In genomic region chr22:36470162-36470993, GRCh38 we compare ENCODE assay signal across 8 cellular contexts. TPM values are rescaled to one million over a fixed set of nuclear protein-coding genes. Genes with fewer than 3 reads are reported as not detected.
DNase-seq lines count a peak whose midpoint lies in the region; ATAC-seq and TF ChIP-seq lines count a peak whose summit lies in the region.

No MANE protein-coding gene starts in this region.

- H3K4me1 ChIP-seq in NT2/D1 (ENCODE audit: insufficient read depth, insufficient read length) (peaks cover 6% of the 10 kb centered on the region), mucosa of descending colon (ENCODE audit: low read depth) (peaks cover 16% of the 10 kb centered on the region)

- peaks cover 60% of the 10 kb centered on the region for H3K36me3 ChIP-seq in NT2/D1 (ENCODE audit: insufficient read depth, insufficient read length, low read length)
- H3K36me3 ChIP-seq in mucosa of descending colon (ENCODE audit: low read depth) = peaks cover 4% of the 10 kb centered on the region

- H3K36me3 Mint-ChIP-seq in HFFc6 (ENCODE audit: low read depth) (peaks cover 17% of the 10 kb centered on the region), endothelial cell (ENCODE audit: low read depth, unreplicated experiment) (peaks cover 13% of the 10 kb centered on the region)

- ATAC-seq in mucosa of descending colon (peak; percentile 89), GM21367 (IDR thresholded peaks at IDR 0.05; ENCODE audit: unreplicated experiment) (no peak)

- peak overlapping the region; percentile 29 for H3K27ac ChIP-seq in C4-2B

- intact Hi-C loops in mucosa of descending colon (cut with DNase I, micrococcal nuclease) = loop anchor here (5.0 to 10.0 kb wide), 3 partner anchors 86 to 168 kb away; partner anchors contain the start of gene MYH9 (in 1 of the 2)

- H3K4me1 Mint-ChIP-seq in HFFc6 (ENCODE audit: low read depth) = peaks cover 70% of the 10 kb centered on the region
- peaks cover 17% of the 10 kb centered on the region for H3K4me1 Mint-ChIP-seq in endothelial cell (ENCODE audit: unreplicated experiment)

- H3K4me3 ChIP-seq in NT2/D1 (ENCODE audit: insufficient read length, low read depth) = no peak overlapping the region
- H3K4me3 ChIP-seq in mucosa of descending colon = no peak overlapping the region

- DNase-seq in HFFc6 = peak; percentile 88
- peak; percentile 68 for DNase-seq in NT2/D1 (ENCODE audit: low read depth, low spot score)
- DNase-seq in activated CD8-positive, alpha-beta memory T cell treated with anti-CD3 and anti-CD28 coated beads, Interleukin-2, amount 50 U/mL, for 24 hours (ENCODE audit: extremely low read depth) = peak; percentile 59
- DNase-seq in endothelial cell (ENCODE audit: low spot score) = peak; percentile 84
- peak; percentile 82 to 86 (median 84) for DNase-seq in mucosa of descending colon
- DNase-seq in stimulated activated CD8-positive, alpha-beta memory T cell treated with anti-CD3 and anti-CD28 coated beads, Interleukin-15, amount 100 ng/mL, for 48 hours (ENCODE audit: low read depth in 2 of 2) = peak; percentile 62 to 65

- H3K27ac Mint-ChIP-seq in HFFc6 (peak overlapping the region; percentile 86), endothelial cell (ENCODE audit: unreplicated experiment) (peak overlapping the region; percentile 36)

- no peaks in the 10 kb centered on the region; the same call in 1 of the 2 replicates for H3K27me3 Mint-ChIP-seq in HFFc6 (ENCODE audit: insufficient read depth)
- H3K27me3 Mint-ChIP-seq in endothelial cell (ENCODE audit: unreplicated experiment) = no peaks in the 10 kb centered on the region

- H3K9me3 ChIP-seq in NT2/D1 (ENCODE audit: insufficient read depth, low read length) (no peaks in the 10 kb centered on the region), mucosa of descending colon (no peaks in the 10 kb centered on the region)

- peak overlapping the region; percentile 63 for H3K9ac ChIP-seq in NT2/D1 (ENCODE audit: insufficient read length, low read depth)

- H3K9me3 Mint-ChIP-seq in HFFc6 (no peaks in the 10 kb centered on the region), endothelial cell (ENCODE audit: unreplicated experiment) (no peaks in the 10 kb centered on the region)

- TF ChIP-seq CTCF in C4-2B (conservative IDR thresholded peaks at IDR 0.05) = peak; percentile 98
- peak; percentile 98 for TF ChIP-seq CTCF in HFFc6 (IDR thresholded peaks at IDR 0.05)
- TF ChIP-seq CTCF in endothelial cell (IDR thresholded peaks at IDR 0.05; ENCODE audit: unreplicated experiment) = peak; percentile 80
- TF ChIP-seq CTCF in mucosa of descending colon (IDR thresholded peaks at IDR 0.05) = peak; percentile 92

- H3K4me3 Mint-ChIP-seq in HFFc6 (peak overlapping the region; percentile 44), endothelial cell (ENCODE audit: unreplicated experiment) (no peak overlapping the region)

- H3K27me3 ChIP-seq in NT2/D1 (ENCODE audit: insufficient read depth, insufficient read length) = no peaks in the 10 kb centered on the region

RNA-seq across cellular contexts. Expression of gene TXN2, which starts 11.1 kb away (rescaled TPM):
- total RNA-seq in HFFc6 (2021; fragmentation: NEBNext Ultra II Directional; extraction: Animal tissue kit (Norgen Biotek cat#: 25700)) = 100 to 1,000 TPM in 2 of 6 experiments, 10 to 100 TPM in 4; 90.3 to 109 (median 96.1) TPM
- total RNA-seq in endothelial cell (ENCODE audit: unreplicated experiment) (67.3 TPM), mucosa of descending colon (100 to 1,000 TPM in 1 of 3 donors, 10 to 100 TPM in 2; 73.2 to 101 (median 95.8) TPM)

RNA-seq across cellular contexts. Expression of gene FOXRED2, which starts 36.5 kb away (rescaled TPM):
- total RNA-seq in HFFc6 (2021; fragmentation: NEBNext Ultra II Directional; extraction: Animal tissue kit (Norgen Biotek cat#: 25700)) = 1 to 10 TPM; 2.8 to 4.7 (median 4.2) TPM
- total RNA-seq in endothelial cell (ENCODE audit: unreplicated experiment) (17.6 TPM), mucosa of descending colon (1 to 10 TPM; 2.8 to 8.6 (median 6.4) TPM)

RNA-seq across cellular contexts. Expression of gene EIF3D, which starts 58.6 kb away (rescaled TPM):
- 100 to 1,000 TPM; 163 to 177 (median 172) TPM for total RNA-seq in HFFc6 (2021; fragmentation: NEBNext Ultra II Directional; extraction: Animal tissue kit (Norgen Biotek cat#: 25700))
- 189 TPM for total RNA-seq in endothelial cell (ENCODE audit: unreplicated experiment)
- total RNA-seq in mucosa of descending colon = 100 to 1,000 TPM; 135 to 145 (median 142) TPM
